9 cellular contexts compared by ENCODE assay signal in genomic region chr6:143678980-143679379, GRCh38. TPM values are rescaled to one million over a fixed set of nuclear protein-coding genes. Genes with fewer than 3 reads are reported as not detected.
DNase-seq lines count a peak whose midpoint lies in the region; ATAC-seq, FAIRE-seq and TF ChIP-seq lines count a peak whose summit lies in the region.
"Had no signal": no experiment of that assay in that cellular context is flagged by ENCODE, and none has a peak within 500 bp of the region (broad histone marks: within the 10 kb centered on the region; RNA-seq: fewer than 3 reads in every experiment).

No MANE protein-coding gene starts in this region.

- POLR2A ChIA-PET in BJ (lab: Charles Lee), result interaction anchor here (0.6 to 0.7 kb wide), 2 partner anchors 8 to 10 kb away, joined by 3 to 6 read pairs; no protein-coding TSS in a partner anchor

- H3K4me3 Mint-ChIP-seq in natural killer cell, result peak overlapping the region; percentile 88

- peaks cover 10% of the 10 kb centered on the region; the same call in 1 of the 2 replicates for H3K4me1 ChIP-seq in OCI-LY3 (ENCODE audit: low read length)
- peaks cover 32% of the 10 kb centered on the region for H3K4me1 ChIP-seq in ectodermal cell (ENCODE audit: control insufficient read depth, insufficient read depth, low read length)

- no peaks in the 10 kb centered on the region for H3K27me3 ChIP-seq in BJ (ENCODE audit: control insufficient read depth, insufficient read depth, low read length)
- no peaks in the 10 kb centered on the region for H3K27me3 ChIP-seq in OCI-LY3 (ENCODE audit: low read depth, low read length)
- H3K27me3 ChIP-seq in ectodermal cell (ENCODE audit: control insufficient read depth, insufficient read depth, low read length, poor library complexity, severe bottlenecking), result no peaks in the 10 kb centered on the region

- H3K36me3 ChIP-seq in BJ (ENCODE audit: control insufficient read depth, insufficient read depth, low read length) (no peaks in the 10 kb centered on the region; the same call in 1 of the 2 replicates), OCI-LY3 (replicated peaks; ENCODE audit: low read depth, low read length) (no peaks in the 10 kb centered on the region), ectodermal cell (ENCODE audit: control insufficient read depth, insufficient read depth, low read length) (no peaks in the 10 kb centered on the region)

- peak overlapping the region; percentile 82 for H3K4me2 ChIP-seq in OCI-LY3 (ENCODE audit: low read length)

- H3K36me3 Mint-ChIP-seq in natural killer cell, result peaks cover 8% of the 10 kb centered on the region

- H2AFZ ChIP-seq in OCI-LY3 (ENCODE audit: low read depth, low read length), result no peak overlapping the region

- FAIRE-seq in urothelium cell line (lab: Jason Lieb, UNC), result no peak

- H3K9me3 ChIP-seq in OCI-LY3 (ENCODE audit: insufficient read depth, low read length), result no peaks in the 10 kb centered on the region
- no peaks in the 10 kb centered on the region for H3K9me3 ChIP-seq in ectodermal cell (ENCODE audit: control insufficient read depth, low read length)

- peaks cover 20 to 29% of the 10 kb centered on the region in 2 donors for H3K4me1 Mint-ChIP-seq in natural killer cell

- H3K4me3 ChIP-seq in BJ (ENCODE audit: low read depth, low read length) (peak overlapping the region; percentile 88), OCI-LY3 (ENCODE audit: low read length) (peak overlapping the region; percentile 90), ectodermal cell (ENCODE audit: insufficient read depth, low read depth, low read length) (peak overlapping the region; percentile 68)

- no peak for TF ChIP-seq CTCF in BJ (IDR thresholded peaks at IDR 0.05; ENCODE audit: insufficient read depth, low read depth, low read length)
- no peak for TF ChIP-seq CTCF in OCI-LY3 (IDR thresholded peaks at IDR 0.05; ENCODE audit: low read depth, low read length)
- no peak for TF ChIP-seq CTCF in natural killer cell (IDR thresholded peaks at IDR 0.05)

- H3K27ac Mint-ChIP-seq in natural killer cell, result no peak overlapping the region

- H4K20me1 ChIP-seq in OCI-LY3 (ENCODE audit: insufficient read depth, low read length), result 0 out of 2 replicates have a peak, but pooled peaks cover 2% of the 10 kb centered on the region

- no peak for DNase-seq in BJ (ENCODE audit: low read depth)
- DNase-seq in natural killer cell, result no peak
- DNase-seq in 8988T, result no peak
- DNase-seq in urothelium cell line (ENCODE audit: low spot score), result no peak
- DNase-seq: NCI-H187 had no signal

- H3K9ac ChIP-seq in OCI-LY3 (ENCODE audit: low read length), result peak overlapping the region; percentile 72; the same call in 1 of the 2 replicates

- CTCF ChIA-PET in BJ (lab: Yijun Ruan, JAX), result no interaction called here

- peaks cover 2% of the 10 kb centered on the region in 2 donors for H3K9me3 Mint-ChIP-seq in natural killer cell

- intact Hi-C loops in natural killer cell (cut with micrococcal nuclease), result no loop called here

- peaks cover 36% of the 10 kb centered on the region for H3K79me2 ChIP-seq in OCI-LY3 (ENCODE audit: low read length)

- WGBS in ectodermal cell, 2 experiments, result no CpG with 5 or more reads among the region's 3 CpGs

- no peak overlapping the region for H3K27ac ChIP-seq in OCI-LY3 (ENCODE audit: low read length)
- H3K27ac ChIP-seq in ectodermal cell (ENCODE audit: insufficient read depth, low read depth, low read length, poor library complexity, severe bottlenecking), result no peak overlapping the region

- ATAC-seq in natural killer cell (no peak), GM19035 (IDR thresholded peaks at IDR 0.05; ENCODE audit: unreplicated experiment) (no peak), HG03354 (IDR thresholded peaks at IDR 0.05; ENCODE audit: poor library complexity, severe bottlenecking, unreplicated experiment) (no peak)

- peaks cover 14 to 40% of the 10 kb centered on the region in 2 donors for H3K27me3 Mint-ChIP-seq in natural killer cell (ENCODE audit: low read depth in 2 of 2)

RNA-seq across cellular contexts. Expression of gene PHACTR2, which starts 1.2 kb away (rescaled TPM):
- 26.0 and 30.6 TPM in 2 replicates for polyA plus RNA-seq in BJ (2011; rRNA removed)
- polyA minus RNA-seq in BJ (2011; rRNA and poly(A)+ RNA removed), result 37.1 and 39.1 TPM in 2 replicates
- 33.3 TPM for polyA plus RNA-seq in ectodermal cell (2013, experiment 1 of 4)
- polyA plus RNA-seq in ectodermal cell (2013, experiment 2 of 4), result 42.0 TPM
- polyA plus RNA-seq in ectodermal cell (2013, experiment 3 of 4), result 22.7 TPM
- 27.3 TPM for polyA plus RNA-seq in ectodermal cell (2013, experiment 4 of 4)
- 10 to 100 TPM; 23.8 to 32.7 (median 24.9) TPM for total RNA-seq in natural killer cell
